In the genomic region with DNA sequence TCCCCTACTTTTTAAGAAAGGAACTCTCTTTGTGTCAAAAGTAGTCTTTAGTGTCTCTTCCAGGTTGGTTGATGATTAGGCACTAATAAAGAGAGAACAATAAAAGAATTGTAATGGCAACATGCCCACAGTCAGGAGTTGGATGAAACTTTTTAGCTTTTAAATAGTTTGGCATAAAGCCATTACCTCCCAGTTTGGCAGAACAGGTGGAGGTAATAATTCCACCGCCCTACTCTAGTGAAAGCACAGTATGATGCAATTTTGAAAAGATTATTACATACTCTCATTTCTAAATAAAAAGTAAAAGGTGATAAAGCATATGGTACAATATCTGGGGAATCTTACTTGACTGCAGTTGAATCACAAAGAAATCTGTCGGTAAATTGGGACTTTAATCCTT, we compare ENCODE assay signal across 1 cellular context.
TF ChIP-seq lines count a peak whose summit lies in the region.

No MANE protein-coding gene starts in this region.

TF ChIP-seq in WTC11, 78 proteins besides CTCF, POLR2A, EP300 and RAD21 (continued from another document):
- TF ChIP-seq, protein P1, sequence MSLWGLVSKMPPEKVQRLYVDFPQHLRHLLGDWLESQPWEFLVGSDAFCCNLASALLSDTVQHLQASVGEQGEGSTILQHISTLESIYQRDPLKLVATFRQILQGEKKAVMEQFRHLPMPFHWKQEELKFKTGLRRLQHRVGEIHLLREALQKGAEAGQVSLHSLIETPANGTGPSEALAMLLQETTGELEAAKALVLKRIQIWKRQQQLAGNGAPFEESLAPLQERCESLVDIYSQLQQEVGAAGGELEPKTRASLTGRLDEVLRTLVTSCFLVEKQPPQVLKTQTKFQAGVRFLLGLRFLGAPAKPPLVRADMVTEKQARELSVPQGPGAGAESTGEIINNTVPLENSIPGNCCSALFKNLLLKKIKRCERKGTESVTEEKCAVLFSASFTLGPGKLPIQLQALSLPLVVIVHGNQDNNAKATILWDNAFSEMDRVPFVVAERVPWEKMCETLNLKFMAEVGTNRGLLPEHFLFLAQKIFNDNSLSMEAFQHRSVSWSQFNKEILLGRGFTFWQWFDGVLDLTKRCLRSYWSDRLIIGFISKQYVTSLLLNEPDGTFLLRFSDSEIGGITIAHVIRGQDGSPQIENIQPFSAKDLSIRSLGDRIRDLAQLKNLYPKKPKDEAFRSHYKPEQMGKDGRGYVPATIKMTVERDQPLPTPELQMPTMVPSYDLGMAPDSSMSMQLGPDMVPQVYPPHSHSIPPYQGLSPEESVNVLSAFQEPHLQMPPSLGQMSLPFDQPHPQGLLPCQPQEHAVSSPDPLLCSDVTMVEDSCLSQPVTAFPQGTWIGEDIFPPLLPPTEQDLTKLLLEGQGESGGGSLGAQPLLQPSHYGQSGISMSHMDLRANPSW (CRISPR knock-in tag; conservative IDR thresholded peaks at IDR 0.05; ENCODE audit: low read depth), result no peak
- TF ChIP-seq, protein P2, sequence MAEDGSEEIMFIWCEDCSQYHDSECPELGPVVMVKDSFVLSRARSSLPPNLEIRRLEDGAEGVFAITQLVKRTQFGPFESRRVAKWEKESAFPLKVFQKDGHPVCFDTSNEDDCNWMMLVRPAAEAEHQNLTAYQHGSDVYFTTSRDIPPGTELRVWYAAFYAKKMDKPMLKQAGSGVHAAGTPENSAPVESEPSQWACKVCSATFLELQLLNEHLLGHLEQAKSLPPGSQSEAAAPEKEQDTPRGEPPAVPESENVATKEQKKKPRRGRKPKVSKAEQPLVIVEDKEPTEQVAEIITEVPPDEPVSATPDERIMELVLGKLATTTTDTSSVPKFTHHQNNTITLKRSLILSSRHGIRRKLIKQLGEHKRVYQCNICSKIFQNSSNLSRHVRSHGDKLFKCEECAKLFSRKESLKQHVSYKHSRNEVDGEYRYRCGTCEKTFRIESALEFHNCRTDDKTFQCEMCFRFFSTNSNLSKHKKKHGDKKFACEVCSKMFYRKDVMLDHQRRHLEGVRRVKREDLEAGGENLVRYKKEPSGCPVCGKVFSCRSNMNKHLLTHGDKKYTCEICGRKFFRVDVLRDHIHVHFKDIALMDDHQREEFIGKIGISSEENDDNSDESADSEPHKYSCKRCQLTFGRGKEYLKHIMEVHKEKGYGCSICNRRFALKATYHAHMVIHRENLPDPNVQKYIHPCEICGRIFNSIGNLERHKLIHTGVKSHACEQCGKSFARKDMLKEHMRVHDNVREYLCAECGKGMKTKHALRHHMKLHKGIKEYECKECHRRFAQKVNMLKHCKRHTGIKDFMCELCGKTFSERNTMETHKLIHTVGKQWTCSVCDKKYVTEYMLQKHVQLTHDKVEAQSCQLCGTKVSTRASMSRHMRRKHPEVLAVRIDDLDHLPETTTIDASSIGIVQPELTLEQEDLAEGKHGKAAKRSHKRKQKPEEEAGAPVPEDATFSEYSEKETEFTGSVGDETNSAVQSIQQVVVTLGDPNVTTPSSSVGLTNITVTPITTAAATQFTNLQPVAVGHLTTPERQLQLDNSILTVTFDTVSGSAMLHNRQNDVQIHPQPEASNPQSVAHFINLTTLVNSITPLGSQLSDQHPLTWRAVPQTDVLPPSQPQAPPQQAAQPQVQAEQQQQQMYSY (CRISPR knock-in tag; IDR thresholded peaks at IDR 0.05), result no peak
- no peak for TF ChIP-seq SP1 (CRISPR knock-in tag; conservative IDR thresholded peaks at IDR 0.05)
- TF ChIP-seq, protein P3, sequence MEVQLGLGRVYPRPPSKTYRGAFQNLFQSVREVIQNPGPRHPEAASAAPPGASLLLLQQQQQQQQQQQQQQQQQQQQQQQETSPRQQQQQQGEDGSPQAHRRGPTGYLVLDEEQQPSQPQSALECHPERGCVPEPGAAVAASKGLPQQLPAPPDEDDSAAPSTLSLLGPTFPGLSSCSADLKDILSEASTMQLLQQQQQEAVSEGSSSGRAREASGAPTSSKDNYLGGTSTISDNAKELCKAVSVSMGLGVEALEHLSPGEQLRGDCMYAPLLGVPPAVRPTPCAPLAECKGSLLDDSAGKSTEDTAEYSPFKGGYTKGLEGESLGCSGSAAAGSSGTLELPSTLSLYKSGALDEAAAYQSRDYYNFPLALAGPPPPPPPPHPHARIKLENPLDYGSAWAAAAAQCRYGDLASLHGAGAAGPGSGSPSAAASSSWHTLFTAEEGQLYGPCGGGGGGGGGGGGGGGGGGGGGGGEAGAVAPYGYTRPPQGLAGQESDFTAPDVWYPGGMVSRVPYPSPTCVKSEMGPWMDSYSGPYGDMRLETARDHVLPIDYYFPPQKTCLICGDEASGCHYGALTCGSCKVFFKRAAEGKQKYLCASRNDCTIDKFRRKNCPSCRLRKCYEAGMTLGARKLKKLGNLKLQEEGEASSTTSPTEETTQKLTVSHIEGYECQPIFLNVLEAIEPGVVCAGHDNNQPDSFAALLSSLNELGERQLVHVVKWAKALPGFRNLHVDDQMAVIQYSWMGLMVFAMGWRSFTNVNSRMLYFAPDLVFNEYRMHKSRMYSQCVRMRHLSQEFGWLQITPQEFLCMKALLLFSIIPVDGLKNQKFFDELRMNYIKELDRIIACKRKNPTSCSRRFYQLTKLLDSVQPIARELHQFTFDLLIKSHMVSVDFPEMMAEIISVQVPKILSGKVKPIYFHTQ (CRISPR knock-in tag; IDR thresholded peaks at IDR 0.05), result no peak
- TF ChIP-seq RELA (CRISPR knock-in tag; IDR thresholded peaks at IDR 0.05; ENCODE audit: borderline replicate concordance), result no peak
- TF ChIP-seq ESRRA (CRISPR knock-in tag; IDR thresholded peaks at IDR 0.05; ENCODE audit: borderline replicate concordance), result no peak
